Comparison of ENCODE assay signal across 8 cellular contexts in genomic region chr9:95494416-95495371, GRCh38.
DNase-seq lines count a peak whose midpoint lies in the region; ATAC-seq lines count a peak whose summit lies in the region.

No MANE protein-coding gene starts in this region.

- ATAC-seq in HG03045 (IDR thresholded peaks at IDR 0.05; ENCODE audit: unreplicated experiment) (peak; percentile 94), HG03469 (IDR thresholded peaks at IDR 0.05; ENCODE audit: unreplicated experiment) (no peak)

- DNase-seq in NCI-H524 (lab: John Stamatoyannopoulos, UW) = peak; percentile 51 to 78
- no peak for DNase-seq in NCI-H524 treated with DMSO at 0.1 percent for 48 hours (lab: John Stamatoyannopoulos, UW)
- DNase-seq in NCI-H510A treated with DMSO at 0.1 percent for 48 hours (lab: John Stamatoyannopoulos, UW) = peak; percentile 90
- DNase-seq in activated CD8-positive, alpha-beta memory T cell treated with anti-CD3 and anti-CD28 coated beads for 24 hours = peak; percentile 89
- peak; percentile 31 for DNase-seq in fibroblast of peridontal ligament (ENCODE audit: extremely low read depth)
- peak; percentile 83 for DNase-seq in stimulated activated CD4-positive, alpha-beta T cell treated with anti-CD3 and anti-CD28 coated beads, Interleukin-4, amount 100 ng/mL, for 1 hour
